ENCODE assay signal across 1 cellular context in genomic region chr2:74199275-74199701, GRCh38.
TF ChIP-seq lines count a peak whose summit lies in the region.

No MANE protein-coding gene starts in this region.

TF ChIP-seq in HepG2, 621 proteins besides CTCF, POLR2A, EP300 and RAD21 (continues in another document):
- TF ChIP-seq PAWR (CRISPR knock-in tag; IDR thresholded peaks at IDR 0.05; ENCODE audit: borderline replicate concordance) (no peak), NAIF1 (CRISPR knock-in tag; IDR thresholded peaks at IDR 0.05; ENCODE audit: borderline replicate concordance) (no peak), ZBTB7A (CRISPR knock-in tag; IDR thresholded peaks at IDR 0.05) (peak; percentile 79; the same call in 1 of the 2 replicates), NKX3-1 (CRISPR knock-in tag; IDR thresholded peaks at IDR 0.05) (no peak), ZNF678 (CRISPR knock-in tag; IDR thresholded peaks at IDR 0.05) (no peak), NFATC3 (CRISPR knock-in tag; IDR thresholded peaks at IDR 0.05) (no peak), REXO4 (CRISPR knock-in tag; IDR thresholded peaks at IDR 0.05; ENCODE audit: borderline replicate concordance) (no peak), PREB (CRISPR knock-in tag; IDR thresholded peaks at IDR 0.05) (no peak), EED (CRISPR knock-in tag; IDR thresholded peaks at IDR 0.05) (no peak), IRX3 (CRISPR knock-in tag; IDR thresholded peaks at IDR 0.05; ENCODE audit: borderline replicate concordance, low read depth) (no peak), HBP1 (CRISPR knock-in tag; IDR thresholded peaks at IDR 0.05; ENCODE audit: low read depth) (peak; percentile 28; the same call in 1 of the 2 replicates), ZNF567 (CRISPR knock-in tag; IDR thresholded peaks at IDR 0.05; ENCODE audit: borderline replicate concordance) (no peak), TARDBP (CRISPR knock-in tag; IDR thresholded peaks at IDR 0.05) (no peak), ZNF264 (CRISPR knock-in tag; IDR thresholded peaks at IDR 0.05) (no peak), ARNTL (CRISPR knock-in tag; IDR thresholded peaks at IDR 0.05) (peak; percentile 1; the same call in 1 of the 2 replicates), ZBTB37 (CRISPR knock-in tag; IDR thresholded peaks at IDR 0.05) (no peak), EHMT2 (IDR thresholded peaks at IDR 0.05; ENCODE audit: borderline replicate concordance, low read depth, low read length) (no peak), EZH2 (conservative IDR thresholded peaks at IDR 0.05; ENCODE audit: low read depth, low read length) (no peak), HOXA3 (CRISPR knock-in tag; IDR thresholded peaks at IDR 0.05) (no peak), ZNF703 (CRISPR knock-in tag; IDR thresholded peaks at IDR 0.05; ENCODE audit: borderline replicate concordance) (0 out of 2 replicates have a peak, but pooled peaks have one; percentile 4), PHF5A (CRISPR knock-in tag; IDR thresholded peaks at IDR 0.05; ENCODE audit: low read depth, unreplicated experiment) (peak; percentile 24), DNMT3B (CRISPR knock-in tag; conservative IDR thresholded peaks at IDR 0.05) (no peak; the same call in 1 of the 2 replicates), ZNF329 (CRISPR knock-in tag; IDR thresholded peaks at IDR 0.05; ENCODE audit: low read depth) (no peak), ZBTB38 (CRISPR knock-in tag; IDR thresholded peaks at IDR 0.05) (no peak), ZNF878 (CRISPR knock-in tag; IDR thresholded peaks at IDR 0.05) (0 out of 2 replicates have a peak, but pooled peaks have one; percentile 1), ZNF180 (CRISPR knock-in tag; IDR thresholded peaks at IDR 0.05; ENCODE audit: borderline replicate concordance, low read depth) (no peak), THAP8 (CRISPR knock-in tag; IDR thresholded peaks at IDR 0.05; ENCODE audit: borderline replicate concordance) (no peak), THRA (CRISPR knock-in tag; IDR thresholded peaks at IDR 0.05; ENCODE audit: borderline replicate concordance) (0 out of 2 replicates have a peak, but pooled peaks have one; percentile 50), E2F2 (CRISPR knock-in tag; IDR thresholded peaks at IDR 0.05; ENCODE audit: borderline replicate concordance) (no peak), PRDM10 (CRISPR knock-in tag; IDR thresholded peaks at IDR 0.05; ENCODE audit: low read depth) (no peak), IRF2 (CRISPR knock-in tag; IDR thresholded peaks at IDR 0.05) (peak; percentile 68; the same call in 1 of the 2 replicates), ERF (CRISPR knock-in tag; IDR thresholded peaks at IDR 0.05) (no peak), ZSCAN25 (CRISPR knock-in tag; IDR thresholded peaks at IDR 0.05) (no peak), HNF1B (CRISPR knock-in tag; IDR thresholded peaks at IDR 0.05) (no peak), FIP1L1 (IDR thresholded peaks at IDR 0.05; ENCODE audit: borderline replicate concordance, insufficient read depth, low read depth, low read length) (no peak), GABPA (IDR thresholded peaks at IDR 0.05; ENCODE audit: low read depth, low read length) (no peak), GABPA (CRISPR knock-in tag; IDR thresholded peaks at IDR 0.05; ENCODE audit: low read depth) (no peak), CBX5 (CRISPR knock-in tag; IDR thresholded peaks at IDR 0.05; ENCODE audit: borderline replicate concordance) (peak; percentile 9; the same call in 1 of the 2 replicates), DDIT3 (CRISPR knock-in tag; IDR thresholded peaks at IDR 0.05) (no peak), ZBTB2 (CRISPR knock-in tag; IDR thresholded peaks at IDR 0.05; ENCODE audit: low read depth) (no peak), ZSCAN9 (CRISPR knock-in tag; IDR thresholded peaks at IDR 0.05; ENCODE audit: borderline replicate concordance) (no peak), SNAI1 (CRISPR knock-in tag; IDR thresholded peaks at IDR 0.05; ENCODE audit: borderline replicate concordance) (no peak), ZNF614 (CRISPR knock-in tag; IDR thresholded peaks at IDR 0.05; ENCODE audit: borderline replicate concordance) (peak; percentile 11; the same call in 1 of the 2 replicates), HNRNPLL (IDR thresholded peaks at IDR 0.05; ENCODE audit: low read depth, low read length, poor library complexity, severe bottlenecking) (peak; percentile 58), ZZZ3 (CRISPR knock-in tag; IDR thresholded peaks at IDR 0.05; ENCODE audit: borderline replicate concordance) (0 out of 2 replicates have a peak, but pooled peaks have one; percentile 4), ZNF354B (CRISPR knock-in tag; IDR thresholded peaks at IDR 0.05) (no peak), TEF (CRISPR knock-in tag; IDR thresholded peaks at IDR 0.05) (no peak), FOXP1 (IDR thresholded peaks at IDR 0.05) (no peak), FOXP1 (CRISPR knock-in tag; IDR thresholded peaks at IDR 0.05) (no peak), TEAD2 (CRISPR knock-in tag; IDR thresholded peaks at IDR 0.05) (no peak)
